Comparison of ENCODE assay signal across 1 cellular context in genomic region chr11:118194835-118195627, GRCh38.
A peak's percentile ranks its signal among the peaks of the same experiment; 100 is the strongest.
TF ChIP-seq lines count a peak whose summit lies in the region.

No MANE protein-coding gene starts in this region.

TF ChIP-seq in HepG2, 621 proteins besides CTCF, POLR2A, EP300 and RAD21 (continued from another document and continues in another):
- TF ChIP-seq, protein P1, sequence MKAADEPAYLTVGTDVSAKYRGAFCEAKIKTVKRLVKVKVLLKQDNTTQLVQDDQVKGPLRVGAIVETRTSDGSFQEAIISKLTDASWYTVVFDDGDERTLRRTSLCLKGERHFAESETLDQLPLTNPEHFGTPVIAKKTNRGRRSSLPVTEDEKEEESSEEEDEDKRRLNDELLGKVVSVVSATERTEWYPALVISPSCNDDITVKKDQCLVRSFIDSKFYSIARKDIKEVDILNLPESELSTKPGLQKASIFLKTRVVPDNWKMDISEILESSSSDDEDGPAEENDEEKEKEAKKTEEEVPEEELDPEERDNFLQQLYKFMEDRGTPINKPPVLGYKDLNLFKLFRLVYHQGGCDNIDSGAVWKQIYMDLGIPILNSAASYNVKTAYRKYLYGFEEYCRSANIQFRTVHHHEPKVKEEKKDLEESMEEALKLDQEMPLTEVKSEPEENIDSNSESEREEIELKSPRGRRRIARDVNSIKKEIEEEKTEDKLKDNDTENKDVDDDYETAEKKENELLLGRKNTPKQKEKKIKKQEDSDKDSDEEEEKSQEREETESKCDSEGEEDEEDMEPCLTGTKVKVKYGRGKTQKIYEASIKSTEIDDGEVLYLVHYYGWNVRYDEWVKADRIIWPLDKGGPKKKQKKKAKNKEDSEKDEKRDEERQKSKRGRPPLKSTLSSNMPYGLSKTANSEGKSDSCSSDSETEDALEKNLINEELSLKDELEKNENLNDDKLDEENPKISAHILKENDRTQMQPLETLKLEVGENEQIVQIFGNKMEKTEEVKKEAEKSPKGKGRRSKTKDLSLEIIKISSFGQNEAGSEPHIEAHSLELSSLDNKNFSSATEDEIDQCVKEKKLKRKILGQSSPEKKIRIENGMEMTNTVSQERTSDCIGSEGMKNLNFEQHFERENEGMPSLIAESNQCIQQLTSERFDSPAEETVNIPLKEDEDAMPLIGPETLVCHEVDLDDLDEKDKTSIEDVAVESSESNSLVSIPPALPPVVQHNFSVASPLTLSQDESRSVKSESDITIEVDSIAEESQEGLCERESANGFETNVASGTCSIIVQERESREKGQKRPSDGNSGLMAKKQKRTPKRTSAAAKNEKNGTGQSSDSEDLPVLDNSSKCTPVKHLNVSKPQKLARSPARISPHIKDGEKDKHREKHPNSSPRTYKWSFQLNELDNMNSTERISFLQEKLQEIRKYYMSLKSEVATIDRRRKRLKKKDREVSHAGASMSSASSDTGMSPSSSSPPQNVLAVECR (CRISPR knock-in tag; IDR thresholded peaks at IDR 0.05; ENCODE audit: borderline replicate concordance), result peak; percentile 73; the same call in 1 of the 2 replicates
- TF ChIP-seq ZNF34 (CRISPR knock-in tag; IDR thresholded peaks at IDR 0.05; ENCODE audit: borderline replicate concordance), result 0 out of 2 replicates have a peak, but pooled peaks have one; percentile 24
- TF ChIP-seq PHF20 (CRISPR knock-in tag; IDR thresholded peaks at IDR 0.05), result 0 out of 2 replicates have a peak, but pooled peaks have one; percentile 26
- TF ChIP-seq, protein P2, sequence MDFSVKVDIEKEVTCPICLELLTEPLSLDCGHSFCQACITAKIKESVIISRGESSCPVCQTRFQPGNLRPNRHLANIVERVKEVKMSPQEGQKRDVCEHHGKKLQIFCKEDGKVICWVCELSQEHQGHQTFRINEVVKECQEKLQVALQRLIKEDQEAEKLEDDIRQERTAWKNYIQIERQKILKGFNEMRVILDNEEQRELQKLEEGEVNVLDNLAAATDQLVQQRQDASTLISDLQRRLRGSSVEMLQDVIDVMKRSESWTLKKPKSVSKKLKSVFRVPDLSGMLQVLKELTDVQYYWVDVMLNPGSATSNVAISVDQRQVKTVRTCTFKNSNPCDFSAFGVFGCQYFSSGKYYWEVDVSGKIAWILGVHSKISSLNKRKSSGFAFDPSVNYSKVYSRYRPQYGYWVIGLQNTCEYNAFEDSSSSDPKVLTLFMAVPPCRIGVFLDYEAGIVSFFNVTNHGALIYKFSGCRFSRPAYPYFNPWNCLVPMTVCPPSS (IDR thresholded peaks at IDR 0.05), result no peak
- TF ChIP-seq ARID2 (CRISPR knock-in tag; IDR thresholded peaks at IDR 0.05; ENCODE audit: borderline replicate concordance), result 0 out of 2 replicates have a peak, but pooled peaks have one; percentile 52
- peak; percentile 26 for TF ChIP-seq IKZF4 (CRISPR knock-in tag; IDR thresholded peaks at IDR 0.05; ENCODE audit: borderline replicate concordance, low read depth, not compliant biosample characterization)
- TF ChIP-seq, protein P3, sequence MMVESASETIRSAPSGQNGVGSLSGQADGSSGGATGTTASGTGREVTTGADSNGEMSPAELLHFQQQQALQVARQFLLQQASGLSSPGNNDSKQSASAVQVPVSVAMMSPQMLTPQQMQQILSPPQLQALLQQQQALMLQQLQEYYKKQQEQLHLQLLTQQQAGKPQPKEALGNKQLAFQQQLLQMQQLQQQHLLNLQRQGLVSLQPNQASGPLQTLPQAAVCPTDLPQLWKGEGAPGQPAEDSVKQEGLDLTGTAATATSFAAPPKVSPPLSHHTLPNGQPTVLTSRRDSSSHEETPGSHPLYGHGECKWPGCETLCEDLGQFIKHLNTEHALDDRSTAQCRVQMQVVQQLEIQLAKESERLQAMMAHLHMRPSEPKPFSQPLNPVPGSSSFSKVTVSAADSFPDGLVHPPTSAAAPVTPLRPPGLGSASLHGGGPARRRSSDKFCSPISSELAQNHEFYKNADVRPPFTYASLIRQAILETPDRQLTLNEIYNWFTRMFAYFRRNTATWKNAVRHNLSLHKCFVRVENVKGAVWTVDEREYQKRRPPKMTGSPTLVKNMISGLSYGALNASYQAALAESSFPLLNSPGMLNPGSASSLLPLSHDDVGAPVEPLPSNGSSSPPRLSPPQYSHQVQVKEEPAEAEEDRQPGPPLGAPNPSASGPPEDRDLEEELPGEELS (CRISPR knock-in tag; IDR thresholded peaks at IDR 0.05), result peak; percentile 92
- 0 out of 2 replicates have a peak, but pooled peaks have one; percentile 66 for TF ChIP-seq RNF219 (CRISPR knock-in tag; IDR thresholded peaks at IDR 0.05)
- peak; percentile 85; the same call in 1 of the 2 replicates for TF ChIP-seq ZNF609 (CRISPR knock-in tag; IDR thresholded peaks at IDR 0.05; ENCODE audit: borderline replicate concordance)
- TF ChIP-seq ZNF280B (CRISPR knock-in tag; IDR thresholded peaks at IDR 0.05; ENCODE audit: borderline replicate concordance), result no peak
- no peak for TF ChIP-seq GTF3A (CRISPR knock-in tag; conservative IDR thresholded peaks at IDR 0.05)
- peak; percentile 34; the same call in 1 of the 2 replicates for TF ChIP-seq MNT (IDR thresholded peaks at IDR 0.05)
- TF ChIP-seq RCOR2 (CRISPR knock-in tag; IDR thresholded peaks at IDR 0.05), result peak; percentile 41; the same call in 1 of the 2 replicates
- peak; percentile 49; the same call in 1 of the 2 replicates for TF ChIP-seq PHF8 (CRISPR knock-in tag; IDR thresholded peaks at IDR 0.05)
- no peak for TF ChIP-seq ZNF317 (CRISPR knock-in tag; IDR thresholded peaks at IDR 0.05)
- no peak for TF ChIP-seq ZNF777 (CRISPR knock-in tag; IDR thresholded peaks at IDR 0.05)
- TF ChIP-seq, protein P4, sequence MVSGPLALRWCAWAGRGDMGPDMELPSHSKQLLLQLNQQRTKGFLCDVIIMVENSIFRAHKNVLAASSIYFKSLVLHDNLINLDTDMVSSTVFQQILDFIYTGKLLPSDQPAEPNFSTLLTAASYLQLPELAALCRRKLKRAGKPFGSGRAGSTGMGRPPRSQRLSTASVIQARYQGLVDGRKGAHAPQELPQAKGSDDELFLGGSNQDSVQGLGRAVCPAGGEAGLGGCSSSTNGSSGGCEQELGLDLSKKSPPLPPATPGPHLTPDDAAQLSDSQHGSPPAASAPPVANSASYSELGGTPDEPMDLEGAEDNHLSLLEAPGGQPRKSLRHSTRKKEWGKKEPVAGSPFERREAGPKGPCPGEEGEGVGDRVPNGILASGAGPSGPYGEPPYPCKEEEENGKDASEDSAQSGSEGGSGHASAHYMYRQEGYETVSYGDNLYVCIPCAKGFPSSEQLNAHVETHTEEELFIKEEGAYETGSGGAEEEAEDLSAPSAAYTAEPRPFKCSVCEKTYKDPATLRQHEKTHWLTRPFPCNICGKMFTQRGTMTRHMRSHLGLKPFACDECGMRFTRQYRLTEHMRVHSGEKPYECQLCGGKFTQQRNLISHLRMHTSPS (CRISPR knock-in tag; IDR thresholded peaks at IDR 0.05; ENCODE audit: low read depth), result 0 out of 2 replicates have a peak, but pooled peaks have one; percentile 17
- TF ChIP-seq, protein P5, sequence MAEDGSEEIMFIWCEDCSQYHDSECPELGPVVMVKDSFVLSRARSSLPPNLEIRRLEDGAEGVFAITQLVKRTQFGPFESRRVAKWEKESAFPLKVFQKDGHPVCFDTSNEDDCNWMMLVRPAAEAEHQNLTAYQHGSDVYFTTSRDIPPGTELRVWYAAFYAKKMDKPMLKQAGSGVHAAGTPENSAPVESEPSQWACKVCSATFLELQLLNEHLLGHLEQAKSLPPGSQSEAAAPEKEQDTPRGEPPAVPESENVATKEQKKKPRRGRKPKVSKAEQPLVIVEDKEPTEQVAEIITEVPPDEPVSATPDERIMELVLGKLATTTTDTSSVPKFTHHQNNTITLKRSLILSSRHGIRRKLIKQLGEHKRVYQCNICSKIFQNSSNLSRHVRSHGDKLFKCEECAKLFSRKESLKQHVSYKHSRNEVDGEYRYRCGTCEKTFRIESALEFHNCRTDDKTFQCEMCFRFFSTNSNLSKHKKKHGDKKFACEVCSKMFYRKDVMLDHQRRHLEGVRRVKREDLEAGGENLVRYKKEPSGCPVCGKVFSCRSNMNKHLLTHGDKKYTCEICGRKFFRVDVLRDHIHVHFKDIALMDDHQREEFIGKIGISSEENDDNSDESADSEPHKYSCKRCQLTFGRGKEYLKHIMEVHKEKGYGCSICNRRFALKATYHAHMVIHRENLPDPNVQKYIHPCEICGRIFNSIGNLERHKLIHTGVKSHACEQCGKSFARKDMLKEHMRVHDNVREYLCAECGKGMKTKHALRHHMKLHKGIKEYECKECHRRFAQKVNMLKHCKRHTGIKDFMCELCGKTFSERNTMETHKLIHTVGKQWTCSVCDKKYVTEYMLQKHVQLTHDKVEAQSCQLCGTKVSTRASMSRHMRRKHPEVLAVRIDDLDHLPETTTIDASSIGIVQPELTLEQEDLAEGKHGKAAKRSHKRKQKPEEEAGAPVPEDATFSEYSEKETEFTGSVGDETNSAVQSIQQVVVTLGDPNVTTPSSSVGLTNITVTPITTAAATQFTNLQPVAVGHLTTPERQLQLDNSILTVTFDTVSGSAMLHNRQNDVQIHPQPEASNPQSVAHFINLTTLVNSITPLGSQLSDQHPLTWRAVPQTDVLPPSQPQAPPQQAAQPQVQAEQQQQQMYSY (CRISPR knock-in tag; IDR thresholded peaks at IDR 0.05), result peak; percentile 78
- no peak for TF ChIP-seq GABPA (IDR thresholded peaks at IDR 0.05; ENCODE audit: low read depth, low read length)
- 0 out of 2 replicates have a peak, but pooled peaks have one; percentile 52 for TF ChIP-seq GABPA (CRISPR knock-in tag; IDR thresholded peaks at IDR 0.05; ENCODE audit: low read depth)
- peak in 1 of 2 experiments; percentile 92; a peak in 2 of 4 replicates for TF ChIP-seq ATF4 (CRISPR knock-in tag; IDR thresholded peaks at IDR 0.05)
- TF ChIP-seq ZNF772 (CRISPR knock-in tag; IDR thresholded peaks at IDR 0.05), result peak; percentile 83; the same call in 1 of the 2 replicates
